In genomic region chr6:127992144-127992543, GRCh38 we compare ENCODE assay signal across 18 cellular contexts.
DNase-seq lines count a peak whose midpoint lies in the region; ATAC-seq and TF ChIP-seq lines count a peak whose summit lies in the region.
"Had no signal": no experiment of that assay in that cellular context is flagged by ENCODE, and none has a peak within 500 bp of the region (broad histone marks: within the 10 kb centered on the region; RNA-seq: fewer than 3 reads in every experiment).

No MANE protein-coding gene starts in this region.

- H3K4me3 Mint-ChIP-seq in activated T-helper 17 cell treated with anti-CD3 and anti-CD28 coated beads, Interleukin-2, amount 50 U/mL, for 72 hours: no peak overlapping the region
- no peak overlapping the region for H3K4me3 Mint-ChIP-seq in osteocyte (ENCODE audit: unreplicated experiment)
- H3K4me3 Mint-ChIP-seq: CD4-positive, CD25-positive, alpha-beta regulatory T cell had no signal

- TF ChIP-seq CTCF in osteocyte (IDR thresholded peaks at IDR 0.05): no peak

- H3K4me1 ChIP-seq in ACC112 (ENCODE audit: control insufficient read depth, insufficient read depth, low read length, unreplicated experiment): peaks cover 5% of the 10 kb centered on the region

- no peak overlapping the region for H3K27ac Mint-ChIP-seq in activated T-helper 17 cell treated with anti-CD3 and anti-CD28 coated beads, Interleukin-2, amount 50 U/mL, for 72 hours
- peak overlapping the region; percentile 64 for H3K27ac Mint-ChIP-seq in osteocyte (ENCODE audit: unreplicated experiment)
- H3K27ac Mint-ChIP-seq: CD4-positive, CD25-positive, alpha-beta regulatory T cell had no signal

- H2AFZ ChIP-seq in ACC112 (ENCODE audit: low read length, unreplicated experiment): peak overlapping the region; percentile 54
- H2AFZ ChIP-seq: PC-9 had no signal

- peak overlapping the region; percentile 15; the same call in 1 of the 2 replicates for H3K4me3 ChIP-seq in ACC112 (ENCODE audit: low read depth, low read length)
- H3K4me3 ChIP-seq: PC-9 had no signal

- H3K36me3 ChIP-seq in ACC112 (ENCODE audit: insufficient read depth, low read length): 0 out of 2 replicates have a peak, but pooled peaks cover 4% of the 10 kb centered on the region

- H3K27me3 Mint-ChIP-seq in activated T-helper 17 cell treated with anti-CD3 and anti-CD28 coated beads, Interleukin-2, amount 50 U/mL, for 72 hours: no peaks in the 10 kb centered on the region
- H3K27me3 Mint-ChIP-seq in osteocyte (ENCODE audit: unreplicated experiment): no peaks in the 10 kb centered on the region
- H3K27me3 Mint-ChIP-seq: CD4-positive, CD25-positive, alpha-beta regulatory T cell had no signal

- no peaks in the 10 kb centered on the region for H3K4me1 Mint-ChIP-seq in activated T-helper 17 cell treated with anti-CD3 and anti-CD28 coated beads, Interleukin-2, amount 50 U/mL, for 72 hours
- peaks cover 6% of the 10 kb centered on the region for H3K4me1 Mint-ChIP-seq in osteocyte (ENCODE audit: unreplicated experiment)
- H3K4me1 Mint-ChIP-seq: CD4-positive, CD25-positive, alpha-beta regulatory T cell had no signal

- H3K9me3 Mint-ChIP-seq in activated T-helper 17 cell treated with anti-CD3 and anti-CD28 coated beads, Interleukin-2, amount 50 U/mL, for 72 hours: no peaks in the 10 kb centered on the region
- no peaks in the 10 kb centered on the region for H3K9me3 Mint-ChIP-seq in osteocyte (ENCODE audit: unreplicated experiment)
- H3K9me3 Mint-ChIP-seq: CD4-positive, CD25-positive, alpha-beta regulatory T cell had no signal

- H3K79me2 ChIP-seq in ACC112 (ENCODE audit: control insufficient read depth, insufficient read depth, low read length, unreplicated experiment): no peaks in the 10 kb centered on the region

- no peaks in the 10 kb centered on the region for H3K36me3 Mint-ChIP-seq in activated T-helper 17 cell treated with anti-CD3 and anti-CD28 coated beads, Interleukin-2, amount 50 U/mL, for 72 hours (ENCODE audit: low read depth)
- H3K36me3 Mint-ChIP-seq in osteocyte (ENCODE audit: unreplicated experiment): peaks cover 29% of the 10 kb centered on the region
- H3K36me3 Mint-ChIP-seq: CD4-positive, CD25-positive, alpha-beta regulatory T cell had no signal

- peak; percentile 19 for DNase-seq in ELR (ENCODE audit: low read depth)
- no peak for DNase-seq in osteocyte (ENCODE audit: extremely low spot score, unreplicated experiment)
- no peak for DNase-seq in effector CD4-positive, alpha-beta T cell
- no peak for DNase-seq in medulla oblongata (ENCODE audit: extremely low spot score)
- DNase-seq: ACHN; CD4-positive, CD25-positive, alpha-beta regulatory T cell; DMS79 treated with DMSO at 0.1 percent for 48 hours; GF-D8; GOT3; NCI-H1105 treated with DMSO at 0.1 percent for 48 hours; NCI-H187; NCI-H446; NCI-H748 treated with DMSO at 0.1 percent for 48 hours; PC-9 had no signal

- no peak overlapping the region for H3K27ac ChIP-seq in ACC112 (ENCODE audit: low read depth, low read length)
- H3K27ac ChIP-seq: KMS-11, PC-9 had no signal

- no peaks in the 10 kb centered on the region for H3K27me3 ChIP-seq in ACC112 (ENCODE audit: insufficient read depth, low read length)

- peak; percentile 65 for ATAC-seq in activated T-helper 17 cell treated with anti-CD3 and anti-CD28 coated beads, Interleukin-2, amount 50 U/mL, for 72 hours (replicated peaks)
- ATAC-seq in HG03571 (IDR thresholded peaks at IDR 0.05; ENCODE audit: unreplicated experiment): no peak
